In genomic region chr4:54063224-54063623, GRCh38 we compare ENCODE assay signal across 8 cellular contexts. TPM values are rescaled to one million over a fixed set of nuclear protein-coding genes. Genes with fewer than 3 reads are reported as not detected.
A peak's percentile ranks its signal among the peaks of the same experiment; 100 is the strongest.
DNase-seq lines count a peak whose midpoint lies in the region; ATAC-seq and TF ChIP-seq lines count a peak whose summit lies in the region.

No MANE protein-coding gene starts in this region.

- H3K79me1 ChIP-seq in IMR-90 (ENCODE audit: low read depth in 1 of 2, low read length in 2 of 2), result peaks cover 5 to 31% of the 10 kb centered on the region in 2 experiments; a peak in 3 of 4 replicates

- peaks cover 16% of the 10 kb centered on the region for H3K9me1 ChIP-seq in IMR-90 (ENCODE audit: insufficient read depth, low read length)

- peaks cover 44% of the 10 kb centered on the region; the same call in 1 of the 2 replicates for H4K20me1 ChIP-seq in IMR-90 (ENCODE audit: insufficient read depth, low read length)

- no peak overlapping the region; the same call in 1 of the 2 replicates for H2BK20ac ChIP-seq in IMR-90 (ENCODE audit: low read depth, low read length)

- H3K9ac ChIP-seq in IMR-90 (ENCODE audit: low read depth, low read length), result peak overlapping the region; percentile 100

- in situ Hi-C loops in IMR-90 (cut with MboI; ENCODE audit: low sequenced_read_pairs), result loop anchor here (10.0 to 25.0 kb wide), 2 partner anchors 152 to 1051 kb away; no protein-coding TSS in a partner anchor

- H3K4ac ChIP-seq in IMR-90 (ENCODE audit: low read depth, low read length), result peak overlapping the region; percentile 97

- peaks cover 7 to 9% of the 10 kb centered on the region in 2 donors for H3K36me3 Mint-ChIP-seq in CD14-positive monocyte

- H2BK120ac ChIP-seq in IMR-90 (ENCODE audit: low read depth, low read length), result peak overlapping the region; percentile 85; the same call in 1 of the 2 replicates

- peak overlapping the region; percentile 67 for H2AK9ac ChIP-seq in IMR-90 (replicated peaks; ENCODE audit: low read depth, low read length, poor library complexity)

- no TSS peak for BruUV-seq in IMR-90 (replicated peaks; lab: Mats Ljungman, UMichigan)

- DNase-seq in CD14-positive monocyte (ENCODE audit: low spot score) (no peak), IMR-90 (peak; percentile 60), amniotic epithelial cell (ENCODE audit: low read depth) (peak; percentile 56), kidney glomerular epithelial cell (lab: John Stamatoyannopoulos, UW) (peak; percentile 49), cerebellum (ENCODE audit: low spot score) (no peak)
- DNase-seq in stimulated activated naive CD8-positive, alpha-beta T cell treated with anti-CD3 and anti-CD28 coated beads, Interleukin-15, amount 100 ng/mL, for 72 hours, result peak in 1 of 2 donors; percentile 15

- H4K91ac ChIP-seq in IMR-90 (ENCODE audit: insufficient read depth, low read depth, low read length), result peak overlapping the region; percentile 79

- peak overlapping the region; percentile 93; the same call in 2 of the 3 replicates for H2BK15ac ChIP-seq in IMR-90 (ENCODE audit: low read depth, low read length)

- H3K56ac ChIP-seq in IMR-90 (ENCODE audit: extremely low read depth, insufficient read depth, low read length), result peak overlapping the region; percentile 95

- no peaks in the 10 kb centered on the region for H3K9me3 ChIP-seq in IMR-90 (ENCODE audit: control insufficient read depth, insufficient read depth, low read length)

- dilution Hi-C loops in IMR-90 (cut with HindIII; ENCODE audit: low sequenced_read_pairs, unreplicated experiment), result no loop called here

- peak overlapping the region; percentile 81 for H3K4me3 ChIP-seq in IMR-90 (ENCODE audit: insufficient read depth, low read depth, low read length)

- peak overlapping the region; percentile 97 for H3K27ac ChIP-seq in IMR-90 (ENCODE audit: insufficient read depth, low read length)

- H3K27ac Mint-ChIP-seq in CD14-positive monocyte, result peak overlapping the region; percentile 96 to 99 (median 98)
- H3K27ac Mint-ChIP-seq in stimulated activated naive CD8-positive, alpha-beta T cell treated with anti-CD3 and anti-CD28 coated beads, Interleukin-15, amount 100 ng/mL, for 72 hours, result peak overlapping the region; percentile 95 to 99

- no peak overlapping the region for H2AFZ ChIP-seq in IMR-90 (replicated peaks; ENCODE audit: low read length, poor library complexity)

- TF ChIP-seq RAD21 in IMR-90 (IDR thresholded peaks at IDR 0.05; ENCODE audit: low read length), result no peak

- H3K4me1 Mint-ChIP-seq in CD14-positive monocyte, result peaks cover 46% of the 10 kb centered on the region
- H3K4me1 Mint-ChIP-seq in stimulated activated naive CD8-positive, alpha-beta T cell treated with anti-CD3 and anti-CD28 coated beads, Interleukin-15, amount 100 ng/mL, for 72 hours, result peaks cover 55% of the 10 kb centered on the region

- H3K4me2 ChIP-seq in IMR-90 (ENCODE audit: low read depth, low read length), result peak overlapping the region; percentile 90

- peak overlapping the region; percentile 97 for H2BK5ac ChIP-seq in IMR-90 (ENCODE audit: low read depth, low read length, poor library complexity, severe bottlenecking)

- TF ChIP-seq POLR2A in IMR-90 (IDR thresholded peaks at IDR 0.05; ENCODE audit: low read depth, low read length), result no peak

- no CpG with 5 or more reads among the region's 4 CpGs for WGBS in IMR-90 (ENCODE audit: extremely low coverage in 2 of 2, insufficient read length in 1 of 2), 2 experiments

- H4K5ac ChIP-seq in IMR-90 (ENCODE audit: low read depth, low read length), result peak overlapping the region; percentile 56; the same call in 1 of the 2 replicates

- H3K4me3 Mint-ChIP-seq in CD14-positive monocyte, result peak overlapping the region; percentile 91 to 96
- H3K4me3 Mint-ChIP-seq in stimulated activated naive CD8-positive, alpha-beta T cell treated with anti-CD3 and anti-CD28 coated beads, Interleukin-15, amount 100 ng/mL, for 72 hours, result peak overlapping the region; percentile 88 to 94

- H3K27me3 Mint-ChIP-seq in CD14-positive monocyte (ENCODE audit: low read depth in 3 of 3), result peaks cover 0 to 3% (median 1%) of the 10 kb centered on the region in 3 donors
- H3K27me3 Mint-ChIP-seq in stimulated activated naive CD8-positive, alpha-beta T cell treated with anti-CD3 and anti-CD28 coated beads, Interleukin-15, amount 100 ng/mL, for 72 hours, result no peaks in the 10 kb centered on the region

- no peak for TF ChIP-seq CTCF in CD14-positive monocyte (IDR thresholded peaks at IDR 0.05)
- TF ChIP-seq CTCF in IMR-90 (conservative IDR thresholded peaks at IDR 0.05; ENCODE audit: low read depth, low read length), result no peak

- intact Hi-C loops in CD14-positive monocyte (cut with micrococcal nuclease), result loop anchor here (5.0 to 10.0 kb wide), 3 partner anchors 148 to 688 kb away; partner anchors contain the start of gene FIP1L1 (in 1 of the 2)
- intact Hi-C loops in IMR-90 (cut with micrococcal nuclease), result loop anchor here (1.0 to 10.0 kb wide), 5 partner anchors 131 to 866 kb away; no protein-coding TSS in a partner anchor

- CTCF ChIA-PET in IMR-90 (lab: Yijun Ruan, JAX), result no interaction called here

- no peaks in the 10 kb centered on the region for H3K27me3 ChIP-seq in IMR-90 (ENCODE audit: control insufficient read depth, insufficient read depth, low read length)

- 0 out of 2 replicates have a peak overlapping the region, but pooled peaks have one; percentile 81 for H2AK5ac ChIP-seq in IMR-90 (ENCODE audit: low read depth, low read length)

- peak overlapping the region; percentile 88 for H3K18ac ChIP-seq in IMR-90 (ENCODE audit: low read depth, low read length)

- H3K4me1 ChIP-seq in IMR-90 (ENCODE audit: control insufficient read depth, insufficient read depth, low read length), result peaks cover 14% of the 10 kb centered on the region; the same call in 1 of the 2 replicates

- ATAC-seq in IMR-90 (ENCODE audit: low read depth), result peak; percentile 9
- peak; percentile 21 for ATAC-seq in stimulated activated naive CD8-positive, alpha-beta T cell treated with anti-CD3 and anti-CD28 coated beads, Interleukin-15, amount 100 ng/mL, for 72 hours
- no peak for ATAC-seq in HG03457 (IDR thresholded peaks at IDR 0.05; ENCODE audit: unreplicated experiment)
- no peak for ATAC-seq in GM19328 (IDR thresholded peaks at IDR 0.05; ENCODE audit: unreplicated experiment)

- H3K14ac ChIP-seq in IMR-90 (replicated peaks; ENCODE audit: low read depth, low read length), result peak overlapping the region; percentile 99

- peak overlapping the region; percentile 65 to 77 for H4K8ac ChIP-seq in IMR-90 (ENCODE audit: low read depth in 2 of 2, low read length in 2 of 2)

- H3K36me3 ChIP-seq in IMR-90 (ENCODE audit: control insufficient read depth, insufficient read depth, low read length), result no peaks in the 10 kb centered on the region

- no peaks in the 10 kb centered on the region for H3K9me3 Mint-ChIP-seq in CD14-positive monocyte
- H3K9me3 Mint-ChIP-seq in stimulated activated naive CD8-positive, alpha-beta T cell treated with anti-CD3 and anti-CD28 coated beads, Interleukin-15, amount 100 ng/mL, for 72 hours, result peaks cover 0 to 5% of the 10 kb centered on the region in 2 donors

- POLR2A ChIA-PET in IMR-90 (lab: Charles Lee; ENCODE audit: unreplicated experiment), result no interaction called here

- peak overlapping the region; percentile 100 for H3K23ac ChIP-seq in IMR-90 (ENCODE audit: low read depth, low read length)

TF ChIP-seq in IMR-90, 13 proteins besides CTCF, POLR2A, EP300 and RAD21:
- TF ChIP-seq RCOR1 (IDR thresholded peaks at IDR 0.05; ENCODE audit: insufficient replicate concordance, low read length) (no peak), CEBPB (IDR thresholded peaks at IDR 0.05; ENCODE audit: low read depth, low read length) (peak; percentile 24; the same call in 1 of the 2 replicates)

RNA-seq across cellular contexts. Expression of gene CHIC2, which starts 1.2 kb away (rescaled TPM):
- polyA plus RNA-seq in CD14-positive monocyte (10 to 100 TPM; 73.4 to 83.3 TPM), IMR-90 (2012; rRNA removed) (18.8 and 20.4 TPM in 2 replicates)
- total RNA-seq in IMR-90 (2012; rRNA removed) (26.3 and 65.0 TPM in 2 replicates), cerebellum (33.1 TPM)
- 25.1 and 34.5 TPM in 2 replicates for polyA plus RNA-seq in IMR-90 (2012; cell fraction: cytosol; rRNA removed)
- polyA plus RNA-seq in IMR-90 (2012; cell fraction: nucleus; rRNA removed; ENCODE audit: low replicate concordance), result 13.2 and 17.0 TPM in 2 replicates

RNA-seq across cellular contexts. Expression of gene GSX2, which starts 36.7 kb away (rescaled TPM):
- polyA plus RNA-seq in CD14-positive monocyte (not detected), IMR-90 (2012; rRNA removed) (not detected in 2 replicates)
- total RNA-seq in IMR-90 (2012; rRNA removed) (not detected in 2 replicates), cerebellum (not detected)
- 0.03 TPM in 1 of 2 replicates, not detected in the other for polyA plus RNA-seq in IMR-90 (2012; cell fraction: cytosol; rRNA removed)
- polyA plus RNA-seq in IMR-90 (2012; cell fraction: nucleus; rRNA removed; ENCODE audit: low replicate concordance), result not detected in 2 replicates

Comparison
In these comparisons a context has a peak if more than half of its experiments do, and no peak if none do; other contexts are left out.
1. DNase-seq: peak in IMR-90 (single experiment), amniotic epithelial cell (single experiment) and kidney glomerular epithelial cell (single experiment); none in CD14-positive monocyte (single experiment) and cerebellum (single experiment).
2. ATAC-seq: peak in IMR-90 (single experiment) and stimulated activated naive CD8-positive, alpha-beta T cell treated with anti-CD3 and anti-CD28 coated beads, Interleukin-15, amount 100 ng/mL, for 72 hours (single experiment); none in HG03457 (single experiment) and GM19328 (single experiment).